In genomic region chr5:84016090-84016489, GRCh38 we compare ENCODE assay signal across 21 cellular contexts.
DNase-seq lines count a peak whose midpoint lies in the region; ATAC-seq and TF ChIP-seq lines count a peak whose summit lies in the region.
"Had no signal": no experiment of that assay in that cellular context is flagged by ENCODE, and none has a peak within 500 bp of the region (broad histone marks: within the 10 kb centered on the region; RNA-seq: fewer than 3 reads in every experiment).

No MANE protein-coding gene starts in this region.

- H3K9me3 Mint-ChIP-seq in nephron = no peaks in the 10 kb centered on the region

- H3K36me3 ChIP-seq in adipocyte (ENCODE audit: control insufficient read depth, insufficient read depth, low read length, severe bottlenecking) (no peaks in the 10 kb centered on the region), WERI-Rb-1 (no peaks in the 10 kb centered on the region)
- H3K36me3 ChIP-seq: BLaER1 treated with 17β-estradiol and CSF1 and Interleukin-3, amounts not matched to agents 10 nM and 100 nM; HAP-1 had no signal

- H3K4me1 Mint-ChIP-seq in nephron = peaks cover 9% of the 10 kb centered on the region

- H3K27me3 ChIP-seq in adipocyte (replicated peaks; ENCODE audit: control insufficient read depth, insufficient read depth, low read length) = no peaks in the 10 kb centered on the region
- H3K27me3 ChIP-seq in WERI-Rb-1 (ENCODE audit: insufficient read depth, low read depth, severe bottlenecking) = no peaks in the 10 kb centered on the region
- H3K27me3 ChIP-seq: BLaER1 treated with 17β-estradiol and CSF1 and Interleukin-3, amounts not matched to agents 10 nM and 100 nM had no signal

- DNase-seq in AG10803 (ENCODE audit: low read depth) (peak; percentile 8), adipocyte (ENCODE audit: low read depth) (peak; percentile 42), fibroblast of villous mesenchyme (ENCODE audit: low read depth) (peak; percentile 92), WERI-Rb-1 (no peak), RKO (ENCODE audit: low spot score) (no peak)
- no peak for DNase-seq in central memory CD4-positive, alpha-beta T cell
- DNase-seq: ACHN; CD8-positive, alpha-beta T cell; DND-41; NCI-H1092 treated with DMSO at 0.1 percent for 48 hours; NCI-H1436 treated with DMSO at 0.1 percent for 48 hours; NCI-H1930; NCI-H345; Right ventricle myocardium superior had no signal

- H3K9ac ChIP-seq in adipocyte (ENCODE audit: low read length) = no peak overlapping the region
- H3K9ac ChIP-seq: BLaER1 treated with 17β-estradiol and CSF1 and Interleukin-3, amounts not matched to agents 10 nM and 100 nM; KMS-11 had no signal

- no peak overlapping the region for H3K4me3 Mint-ChIP-seq in nephron
- H3K4me3 Mint-ChIP-seq: CD8-positive, alpha-beta T cell; GM23338 had no signal

- peak overlapping the region in 2 of 3 experiments; percentile 80 to 85 for H3K27ac Mint-ChIP-seq in nephron
- H3K27ac Mint-ChIP-seq: CD8-positive, alpha-beta T cell had no signal

- H3K36me3 Mint-ChIP-seq in nephron (ENCODE audit: low read depth) = no peaks in the 10 kb centered on the region
- H3K36me3 Mint-ChIP-seq: CD8-positive, alpha-beta T cell had no signal

- no peak for TF ChIP-seq CTCF in AG10803 (conservative IDR thresholded peaks at IDR 0.05; ENCODE audit: low read length)
- TF ChIP-seq CTCF in fibroblast of villous mesenchyme (IDR thresholded peaks at IDR 0.05; ENCODE audit: insufficient read depth, low read depth, low read length) = no peak
- TF ChIP-seq CTCF in nephron (IDR thresholded peaks at IDR 0.05; ENCODE audit: unreplicated experiment in 3 of 3) = no peak
- no peak for TF ChIP-seq CTCF in WERI-Rb-1 (IDR thresholded peaks at IDR 0.05; ENCODE audit: low read depth, low read length)

- H3K27me3 Mint-ChIP-seq in nephron (ENCODE audit: low read depth) = no peaks in the 10 kb centered on the region

- no peaks in the 10 kb centered on the region for H3K4me1 ChIP-seq in adipocyte (ENCODE audit: control insufficient read depth, insufficient read depth, low read length)
- H3K4me1 ChIP-seq: BLaER1 treated with 17β-estradiol and CSF1 and Interleukin-3, amounts not matched to agents 10 nM and 100 nM; HAP-1 had no signal

- H3K9me3 ChIP-seq in adipocyte (ENCODE audit: control insufficient read depth, low read length) (no peaks in the 10 kb centered on the region), WERI-Rb-1 (ENCODE audit: severe bottlenecking) (no peaks in the 10 kb centered on the region)
- H3K9me3 ChIP-seq: BLaER1 treated with 17β-estradiol and CSF1 and Interleukin-3, amounts not matched to agents 10 nM and 100 nM; HAP-1 had no signal

- ATAC-seq in GM19324 (IDR thresholded peaks at IDR 0.05; ENCODE audit: low FRiP score, unreplicated experiment) = no peak
- ATAC-seq: CD8-positive, alpha-beta T cell had no signal

- no peak overlapping the region for H3K27ac ChIP-seq in WERI-Rb-1
- H3K27ac ChIP-seq: 22Rv1; BLaER1 treated with 17β-estradiol and CSF1 and Interleukin-3, amounts not matched to agents 10 nM and 100 nM; KMS-11 had no signal

- H3K4me3 ChIP-seq in AG10803 (ENCODE audit: low read length) (no peak overlapping the region), adipocyte (ENCODE audit: low read length) (no peak overlapping the region), fibroblast of villous mesenchyme (ENCODE audit: low read depth, low read length) (no peak overlapping the region), WERI-Rb-1 (ENCODE audit: low read depth, low read length) (no peak overlapping the region)
- H3K4me3 ChIP-seq: BLaER1 treated with 17β-estradiol and CSF1 and Interleukin-3, amounts not matched to agents 10 nM and 100 nM; GM23338; HAP-1 had no signal

Comparison
In these comparisons a context has a peak if more than half of its experiments do, and no peak if none do; other contexts are left out.
1. DNase-seq: peak in AG10803 (single experiment), adipocyte (single experiment) and fibroblast of villous mesenchyme (single experiment); none in central memory CD4-positive, alpha-beta T cell (single experiment), WERI-Rb-1 (single experiment) and RKO (single experiment).